18 cellular contexts compared by ENCODE assay signal in the genomic region with DNA sequence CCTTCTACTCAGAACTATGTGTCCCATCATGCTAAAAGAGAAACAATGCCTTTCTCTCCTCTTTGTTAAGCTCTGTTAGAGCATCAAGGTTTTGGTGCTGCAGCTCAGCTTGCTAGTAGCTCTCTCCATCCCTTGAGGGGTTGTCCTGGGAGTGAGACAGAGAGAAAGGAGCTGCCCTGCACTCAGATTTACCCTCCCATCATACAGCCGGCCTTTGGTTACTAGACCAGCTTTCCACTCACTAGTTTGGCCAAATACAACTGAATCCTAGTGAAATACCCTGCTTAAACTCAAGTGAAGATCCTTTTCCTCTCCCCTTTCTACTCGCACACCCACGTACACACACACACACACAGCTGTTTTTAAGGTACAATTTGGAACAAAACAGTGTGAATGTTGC. TPM values are rescaled to one million over a fixed set of nuclear protein-coding genes. Genes with fewer than 3 reads are reported as not detected.
DNase-seq lines count a peak whose midpoint lies in the region; ATAC-seq, FAIRE-seq and TF ChIP-seq lines count a peak whose summit lies in the region.
"Had no signal": no experiment of that assay in that cellular context is flagged by ENCODE, and none has a peak within 500 bp of the region (broad histone marks: within the 10 kb centered on the region; RNA-seq: fewer than 3 reads in every experiment).

No MANE protein-coding gene starts in this region.

- no peak overlapping the region for H4K91ac ChIP-seq in H1 (replicated peaks; ENCODE audit: insufficient read length, low read length)

- H4K5ac ChIP-seq in H1 (ENCODE audit: insufficient read length, low read depth, low read length): no peak overlapping the region

- H3K4me1 Mint-ChIP-seq in neural crest cell: peaks cover 42% of the 10 kb centered on the region

- no peak overlapping the region for H2AK5ac ChIP-seq in H1 (ENCODE audit: low read depth, low read length)

- H3K4me1 ChIP-seq in left ventricle myocardium inferior: peaks cover 83% of the 10 kb centered on the region
- no peaks in the 10 kb centered on the region for H3K4me1 ChIP-seq in right atrium auricular region
- peaks cover 0 to 17% (median 10%) of the 10 kb centered on the region in 4 experiments; a peak in 4 of 7 replicates for H3K4me1 ChIP-seq in H1 (replicated peaks in 1 of 4; ENCODE audit: control insufficient read depth in 3 of 4, insufficient read depth in 4 of 4, low read length in 3 of 4)
- peaks cover 13% of the 10 kb centered on the region; the same call in 1 of the 2 replicates for H3K4me1 ChIP-seq in HepG2 (ENCODE audit: insufficient read depth, low read length)

- H3K18ac ChIP-seq in H1 (ENCODE audit: extremely low read depth, low read length): peak overlapping the region; percentile 41; the same call in 1 of the 2 replicates

- no peak overlapping the region for H3K27ac Mint-ChIP-seq in neural crest cell (ENCODE audit: unreplicated experiment)

- H3K9me3 Mint-ChIP-seq in neural crest cell: no peaks in the 10 kb centered on the region
- H3K9me3 Mint-ChIP-seq: H9 had no signal

- H3K4me3 Mint-ChIP-seq in neural crest cell: peak overlapping the region; percentile 54

- H2BK15ac ChIP-seq in H1 (ENCODE audit: low read length): 0 out of 2 replicates have a peak overlapping the region, but pooled peaks have one; percentile 21

- no peak overlapping the region for H3K23ac ChIP-seq in H1 (ENCODE audit: insufficient read length)

- H3K79me1 ChIP-seq in H1 (ENCODE audit: low read depth, low read length): no peaks in the 10 kb centered on the region

- peak overlapping the region; percentile 65 for H3K27ac ChIP-seq in left ventricle myocardium inferior (replicated peaks)
- H3K27ac ChIP-seq in right atrium auricular region: no peak overlapping the region
- no peak overlapping the region for H3K27ac ChIP-seq in H1 (ENCODE audit: low read depth, low read length)
- no peak overlapping the region for H3K27ac ChIP-seq in HepG2 (ENCODE audit: extremely low read length, insufficient read depth, low read length)
- H3K27ac ChIP-seq: HL-60, PC-9, SJSA1 had no signal

- peaks cover 15% of the 10 kb centered on the region for H3K27me3 Mint-ChIP-seq in neural crest cell (ENCODE audit: low read depth)

- intact Hi-C loops in left ventricle myocardium inferior (cut with micrococcal nuclease): no loop called here
- intact Hi-C loops in HepG2 (cut with micrococcal nuclease; ENCODE audit: unreplicated experiment): no loop called here

- H3K23me2 ChIP-seq in H1 (ENCODE audit: low read depth, low read length): no peaks in the 10 kb centered on the region; the same call in 1 of the 2 replicates

- no TSS peak for BruUV-seq in HepG2 (replicated peaks; lab: Mats Ljungman, UMichigan)

- in situ Hi-C loops in HepG2 (cut with HindIII; ENCODE audit: extremely low pct_ligation_motif_present, low pct_unique_long_range_greater_than_20kb): no loop called here
- in situ Hi-C loops in GM13977 (cut with MboI; ENCODE audit: low pct_unique_long_range_greater_than_20kb, low sequenced_read_pairs, unreplicated experiment): no loop called here

- DNase-seq in left ventricle myocardium inferior: no peak
- no peak for DNase-seq in right atrium auricular region (ENCODE audit: low spot score)
- no peak for DNase-seq in H1 (ENCODE audit: low read depth in 1 of 2, low spot score in 2 of 2)
- DNase-seq in neural crest cell (ENCODE audit: low read depth, low spot score): no peak
- DNase-seq in HepG2 (ENCODE audit: low spot score): no peak
- DNase-seq in GM13977 (ENCODE audit: low spot score): no peak
- no peak for DNase-seq in COLO668 (lab: John Stamatoyannopoulos, UW; ENCODE audit: unreplicated experiment)
- DNase-seq: GF-D8, H9, NCI-H187 treated with DMSO at 0.1 percent for 48 hours, NCI-H446 treated with DMSO at 0.1 percent for 48 hours, NCI-H748 treated with DMSO at 0.1 percent for 48 hours, PC-9 had no signal

- H3K14ac ChIP-seq in H1 (ENCODE audit: insufficient read length): no peak overlapping the region

- POLR2A ChIA-PET in H1 (lab: Charles Lee; ENCODE audit: partially characterized antibody): interaction anchor here (1.9 kb wide), 1 partner anchor 16 kb away, joined by 4 read pairs; no protein-coding TSS in a partner anchor
- POLR2A ChIA-PET in HepG2 (lab: Yijun Ruan, JAX): no interaction called here

- H3K9me3 ChIP-seq in left ventricle myocardium inferior (replicated peaks) (no peaks in the 10 kb centered on the region), right atrium auricular region (no peaks in the 10 kb centered on the region), H1 (ENCODE audit: insufficient read depth in 2 of 2, low read depth in 1 of 2, low read length in 1 of 2) (no peaks in the 10 kb centered on the region), HepG2 (ENCODE audit: low read length) (no peaks in the 10 kb centered on the region)

- TF ChIP-seq RAD21 in H1 (IDR thresholded peaks at IDR 0.05 in 1 of 2, conservative IDR thresholded peaks at IDR 0.05 in 1 of 2; ENCODE audit: low read depth in 2 of 2, low read length in 2 of 2): no peak
- TF ChIP-seq RAD21 in HepG2 (CRISPR knock-in tag; IDR thresholded peaks at IDR 0.05): no peak

- H3K56ac ChIP-seq in H1 (replicated peaks; ENCODE audit: insufficient read length, low read depth, low read length): no peak overlapping the region

- WGBS in H1 (ENCODE audit: extremely low coverage in 1 of 2, insufficient coverage in 1 of 2, insufficient read length in 1 of 2, insufficient replicate concordance in 2 of 2, low coverage in 1 of 2, low lambda C conversion rate in 2 of 2, missing lambda C conversion rate in 1 of 2), 2 experiments: 59% methylated on average over 3 of the region's 3 CpGs; no CpG with 5 or more reads in 1 of the 2 experiments
- WGBS in HepG2 (ENCODE audit: low lambda C conversion rate): 13% methylated on average over 3 of the region's 3 CpGs

- no peak for TF ChIP-seq EP300 in H1 (IDR thresholded peaks at IDR 0.05; ENCODE audit: borderline replicate concordance in 1 of 2, low read depth in 2 of 2, low read length in 2 of 2)
- TF ChIP-seq EP300 in HepG2 (IDR thresholded peaks at IDR 0.05; ENCODE audit: low read depth in 2 of 2, low read length in 2 of 2): no peak
- no peak for TF ChIP-seq EP300 in HepG2 (CRISPR knock-in tag; IDR thresholded peaks at IDR 0.05; ENCODE audit: borderline replicate concordance)

- H2AFZ ChIP-seq in H1 (ENCODE audit: low read length): peak overlapping the region; percentile 79; the same call in 1 of the 2 replicates
- H2AFZ ChIP-seq in HepG2 (ENCODE audit: low read length): no peak overlapping the region
- H2AFZ ChIP-seq: PC-9 had no signal

- H3K4me3 ChIP-seq in left ventricle myocardium inferior (no peak overlapping the region), right atrium auricular region (no peak overlapping the region), H1 (ENCODE audit: extremely low read depth in 1 of 4, insufficient read depth in 2 of 4, low read depth in 3 of 4, low read length in 4 of 4) (no peak overlapping the region), HepG2 (replicated peaks in 1 of 3; ENCODE audit: insufficient read depth in 1 of 3, low read depth in 2 of 3, low read length in 3 of 3) (no peak overlapping the region)
- H3K4me3 ChIP-seq: PC-9, SJSA1 had no signal

- peak overlapping the region in 1 of 4 experiments; percentile 34; a peak in 1 of 7 replicates for H3K9ac ChIP-seq in H1 (replicated peaks in 1 of 4; ENCODE audit: extremely low read depth in 1 of 4, low read depth in 3 of 4, low read length in 3 of 4)
- H3K9ac ChIP-seq in HepG2 (ENCODE audit: insufficient read depth, low read depth, low read length): no peak overlapping the region

- H3K27me3 ChIP-seq in left ventricle myocardium inferior (ENCODE audit: low read depth) (no peaks in the 10 kb centered on the region), right atrium auricular region (no peaks in the 10 kb centered on the region), H1 (replicated peaks in 1 of 4; ENCODE audit: control insufficient read depth in 3 of 4, extremely low read depth in 1 of 4, insufficient read depth in 3 of 4, low read length in 3 of 4) (no peaks in the 10 kb centered on the region), HepG2 (ENCODE audit: control insufficient read depth in 1 of 2, insufficient read depth in 2 of 2, low read length in 2 of 2) (peaks cover 0 to 44% of the 10 kb centered on the region in 2 experiments; a peak in 3 of 5 replicates)

- no peak overlapping the region; the same call in 1 of the 2 replicates for H2BK12ac ChIP-seq in H1 (ENCODE audit: low read depth, low read length)

- FAIRE-seq in H1 (lab: Jason Lieb, UNC) (peak; percentile 7), HepG2 (lab: Jason Lieb, UNC) (no peak)
- FAIRE-seq: GM12891, HTR-8/SVneo had no signal

- ATAC-seq in HG03565 (IDR thresholded peaks at IDR 0.05; ENCODE audit: unreplicated experiment) (no peak), HepG2 (no peak)

- H3K4me2 ChIP-seq in H1 (ENCODE audit: insufficient read depth in 1 of 2, low read depth in 2 of 2, low read length in 2 of 2) (peak overlapping the region; percentile 18 to 42; a peak in 1 of 4 replicates), HepG2 (ENCODE audit: low read depth, low read length) (no peak overlapping the region)
- H3K4me2 ChIP-seq: PC-9 had no signal

- H4K20me1 ChIP-seq in H1 (replicated peaks in 1 of 2; ENCODE audit: control insufficient read depth in 1 of 2, insufficient read depth in 2 of 2, low read length in 2 of 2) (no peaks in the 10 kb centered on the region), HepG2 (ENCODE audit: insufficient read depth, low read length) (no peaks in the 10 kb centered on the region)

- no peak overlapping the region for H3K4ac ChIP-seq in H1 (replicated peaks; ENCODE audit: insufficient read length, low read depth, low read length)

- peaks cover 0 to 20% of the 10 kb centered on the region in 2 experiments; a peak in 3 of 4 replicates for H3K79me2 ChIP-seq in H1 (ENCODE audit: control insufficient read depth in 1 of 2, insufficient read depth in 2 of 2, low read length in 2 of 2)
- H3K79me2 ChIP-seq in HepG2 (ENCODE audit: insufficient read depth, low read length): no peaks in the 10 kb centered on the region

- no peak overlapping the region for H2BK20ac ChIP-seq in H1 (ENCODE audit: low read length)

- H2BK5ac ChIP-seq in H1 (ENCODE audit: low read depth, low read length): no peak overlapping the region

- no peak overlapping the region for H2BK120ac ChIP-seq in H1 (replicated peaks; ENCODE audit: low read depth, low read length)

- CTCF ChIA-PET in H1 (lab: Charles Lee; ENCODE audit: partially characterized antibody) (interaction anchor here (0.7 to 1.5 kb wide), 7 partner anchors 13 to 545 kb away, joined by 3 to 5 read pairs (median 3); no protein-coding TSS in a partner anchor), HepG2 (lab: Yijun Ruan, JAX; ENCODE audit: low intra/inter-chr PET ratio, low total read pairs) (no interaction called here)

- TF ChIP-seq POLR2A in H1 (IDR thresholded peaks at IDR 0.05; ENCODE audit: control extremely low read depth in 1 of 2, low read depth in 2 of 2, low read length in 2 of 2) (no peak), HepG2 (IDR thresholded peaks at IDR 0.05; ENCODE audit: insufficient read depth in 1 of 2, low read depth in 2 of 2, low read length in 2 of 2) (no peak)

- no peaks in the 10 kb centered on the region for H3K36me3 Mint-ChIP-seq in neural crest cell (ENCODE audit: low read depth)

- no peak for TF ChIP-seq CTCF in left ventricle myocardium inferior (IDR thresholded peaks at IDR 0.05; ENCODE audit: borderline replicate concordance)
- TF ChIP-seq CTCF in right atrium auricular region (IDR thresholded peaks at IDR 0.05): no peak
- TF ChIP-seq CTCF in H1 (IDR thresholded peaks at IDR 0.05; ENCODE audit: control extremely low read depth in 1 of 3, insufficient read depth in 1 of 3, low read depth in 1 of 3, low read length in 3 of 3): no peak
- no peak for TF ChIP-seq CTCF in neural crest cell (conservative IDR thresholded peaks at IDR 0.05)
- TF ChIP-seq CTCF in HepG2 (CRISPR knock-in tag; IDR thresholded peaks at IDR 0.05): no peak
- no peak for TF ChIP-seq CTCF in GM13977 (IDR thresholded peaks at IDR 0.05; ENCODE audit: extremely low read depth, insufficient read depth, missing control alignments)

- H4K8ac ChIP-seq in H1 (ENCODE audit: extremely low read depth, insufficient read depth, low read length): no peak overlapping the region

- no peaks in the 10 kb centered on the region for H3K36me3 ChIP-seq in left ventricle myocardium inferior
- no peaks in the 10 kb centered on the region for H3K36me3 ChIP-seq in right atrium auricular region
- no peaks in the 10 kb centered on the region for H3K36me3 ChIP-seq in H1 (ENCODE audit: control insufficient read depth in 2 of 4, insufficient read depth in 4 of 4, low read length in 3 of 4)
- no peaks in the 10 kb centered on the region for H3K36me3 ChIP-seq in HepG2 (replicated peaks in 1 of 2; ENCODE audit: control insufficient read depth in 1 of 2, insufficient read depth in 2 of 2, low read length in 2 of 2)
- H3K36me3 ChIP-seq: SJSA1 had no signal

RNA-seq across cellular contexts. Expression of gene CHN1, which starts 2.3 kb away (rescaled TPM):
- total RNA-seq in left ventricle myocardium inferior (14.2 TPM), right atrium auricular region (1 to 10 TPM; 4.1 to 9.3 TPM), neural crest cell (58.7 and 61.0 TPM in 2 replicates), HepG2 (2016; rRNA removed; fragmentation: Illumina TruSeq; extraction: Trizol) (2.5 and 2.8 TPM in 2 replicates)
- 50.4 and 54.0 TPM in 2 replicates for total RNA-seq in H1 (2021; fragmentation: NEBNext Ultra II Directional; extraction: Animal tissue kit (Norgen Biotek cat#: 25700))
- polyA plus RNA-seq in H1 (2011; rRNA removed) (27.5 and 65.7 TPM in 2 replicates), HepG2 (2011; rRNA removed) (2.5 and 3.5 TPM in 2 replicates)
- polyA plus RNA-seq in H1 (2011; cell fraction: cytosol; rRNA removed): 58.1 TPM
- 29.0 TPM for polyA plus RNA-seq in H1 (2011; cell fraction: nucleus; rRNA removed)
- 45.3 to 77.3 TPM (median 55.9 TPM) in 4 replicates for polyA plus RNA-seq in H1 (2012, experiment 1 of 2)
- polyA plus RNA-seq in H1 (2012, experiment 2 of 2): 4.8 TPM
- 24.2 TPM for polyA plus RNA-seq in H1 (2013, experiment 1 of 2)
- 24.6 TPM for polyA plus RNA-seq in H1 (2013, experiment 2 of 2)
- 80.3 and 138 TPM in 2 replicates for polyA minus RNA-seq in H1 (2011; rRNA and poly(A)+ RNA removed)
- 23.7 TPM for polyA minus RNA-seq in H1 (2011; cell fraction: cytosol; rRNA and poly(A)+ RNA removed)
- polyA minus RNA-seq in H1 (2011; cell fraction: nucleus; rRNA and poly(A)+ RNA removed): 85.2 TPM
- total RNA-seq in HepG2 (2016; cell fraction: cytosol; rRNA removed; fragmentation: Illumina TruSeq; extraction: Trizol; ENCODE audit: low read depth): 2.8 and 3.9 TPM in 2 replicates
- 3.0 and 3.3 TPM in 2 replicates for total RNA-seq in HepG2 (2016; cell fraction: insoluble cytoplasmic fraction; rRNA removed; fragmentation: Illumina TruSeq; extraction: Trizol)
- 3.8 and 5.4 TPM in 2 replicates for total RNA-seq in HepG2 (2016; cell fraction: membrane; rRNA removed; fragmentation: Illumina TruSeq; extraction: Trizol)
- 3.1 and 6.8 TPM in 2 replicates for total RNA-seq in HepG2 (2016; cell fraction: nucleus; rRNA removed; fragmentation: Illumina TruSeq; extraction: Trizol)
- polyA plus RNA-seq in HepG2 (2011; cell fraction: cytosol; rRNA removed): 1.3 and 3.1 TPM in 2 replicates
- 1.7 and 2.6 TPM in 2 replicates for polyA plus RNA-seq in HepG2 (2011; cell fraction: nucleus; rRNA removed)
- 1.1 and 2.4 TPM in 2 replicates for polyA plus RNA-seq in HepG2 (2012)
- polyA plus RNA-seq in HepG2 (2016; cell fraction: cytosol; fragmentation: Illumina TruSeq; extraction: Trizol; ENCODE audit: low read depth): 2.0 and 2.7 TPM in 2 replicates
- polyA plus RNA-seq in HepG2 (2016; cell fraction: insoluble cytoplasmic fraction; fragmentation: Illumina TruSeq; extraction: Trizol; ENCODE audit: low read depth): 3.5 and 5.4 TPM in 2 replicates
- polyA plus RNA-seq in HepG2 (2016; cell fraction: membrane; fragmentation: Illumina TruSeq; extraction: Trizol; ENCODE audit: low read depth): 4.4 and 4.9 TPM in 2 replicates
- 3.1 and 4.3 TPM in 2 replicates for polyA plus RNA-seq in HepG2 (2016; cell fraction: nucleus; fragmentation: Illumina TruSeq; extraction: Trizol; ENCODE audit: insufficient read depth, low read depth)
- polyA minus RNA-seq in HepG2 (2011; rRNA and poly(A)+ RNA removed; ENCODE audit: low replicate concordance): 1.2 and 14.3 TPM in 2 replicates
- 1.5 and 2.1 TPM in 2 replicates for polyA minus RNA-seq in HepG2 (2011; cell fraction: cytosol; rRNA and poly(A)+ RNA removed)
- 5.8 and 9.4 TPM in 2 replicates for polyA minus RNA-seq in HepG2 (2011; cell fraction: nucleus; rRNA and poly(A)+ RNA removed)
